36 cellular contexts compared by ENCODE assay signal in the genomic region with DNA sequence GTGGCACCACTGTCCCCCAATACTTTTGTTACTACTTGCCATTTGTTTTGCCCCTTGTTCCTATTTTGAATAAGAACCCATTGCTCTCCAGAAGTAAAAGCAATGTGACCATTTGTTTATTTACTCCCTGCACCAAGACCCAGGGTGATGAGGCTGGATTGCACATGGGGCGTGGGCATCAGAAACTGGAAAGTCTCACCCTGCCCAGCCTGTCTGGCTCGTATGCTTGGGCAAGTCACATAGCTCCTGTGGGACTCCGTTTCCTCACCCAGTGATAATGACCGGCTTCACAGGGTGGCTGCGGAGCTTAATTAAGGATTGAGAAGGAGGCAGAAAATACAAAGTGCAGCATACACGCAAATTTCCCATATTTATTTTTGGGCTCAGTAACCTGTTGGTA.
"Had no signal": no experiment of that assay in that cellular context is flagged by ENCODE, and none has a peak within 500 bp of the region (broad histone marks: within the 10 kb centered on the region; RNA-seq: fewer than 3 reads in every experiment).

No MANE protein-coding gene starts in this region.

- H3K27me3 Mint-ChIP-seq: activated CD4-positive, alpha-beta memory T cell treated with anti-CD3 and anti-CD28 coated beads, Interleukin-2, amount 10 ng/mL, durations not matched to agents 7 days and 5 days; activated T-helper 17 cell treated with anti-CD3 and anti-CD28 coated beads, Interleukin-2, amount 50 U/mL, for 72 hours; T-cell had no signal

- H3K36me3 ChIP-seq: MG63, Peyer's patch, WERI-Rb-1 had no signal

- H3K27ac ChIP-seq: Peyer's patch, RWPE1, WERI-Rb-1 had no signal

- H3K27ac Mint-ChIP-seq: activated CD4-positive, alpha-beta memory T cell treated with anti-CD3 and anti-CD28 coated beads, Interleukin-2, amount 10 ng/mL, durations not matched to agents 7 days and 5 days; activated naive CD4-positive, alpha-beta T cell treated with anti-CD3 and anti-CD28 coated beads, Interleukin-2, amount 50 U/mL, for 72 hours; activated T-cell treated with anti-CD3 and anti-CD28 coated beads, Interleukin-2, amount 50 U/mL, for 72 hours; IgD-negative memory B cell; T-cell had no signal

- ATAC-seq: activated naive CD4-positive, alpha-beta T cell treated with anti-CD3 and anti-CD28 coated beads, Interleukin-2, amount 50 U/mL, for 72 hours; activated T-cell treated with anti-CD3 and anti-CD28 coated beads, Interleukin-2, amount 50 U/mL, for 72 hours; activated T-helper 17 cell treated with anti-CD3 and anti-CD28 coated beads, Interleukin-2, amount 50 U/mL, for 72 hours; PC-3; Right ventricle myocardium inferior; SK-N-SH treated with all-trans-retinoic acid at 6 μM for 48 hours; T-cell had no signal

- H3K4me3 Mint-ChIP-seq: activated CD4-positive, alpha-beta memory T cell treated with anti-CD3 and anti-CD28 coated beads, Interleukin-2, amount 10 ng/mL, durations not matched to agents 7 days and 5 days; activated T-cell treated with anti-CD3 and anti-CD28 coated beads, Interleukin-2, amount 50 U/mL, for 72 hours; activated T-helper 17 cell treated with anti-CD3 and anti-CD28 coated beads, Interleukin-2, amount 50 U/mL, for 72 hours; brain; IgD-negative memory B cell; T-cell had no signal

- H3K36me3 Mint-ChIP-seq: activated naive CD4-positive, alpha-beta T cell treated with anti-CD3 and anti-CD28 coated beads, Interleukin-2, amount 50 U/mL, for 72 hours; brain had no signal

- H3K4me3 ChIP-seq: MG63, Peyer's patch had no signal

- H3K27me3 ChIP-seq: MG63, Peyer's patch had no signal

- DNase-seq: activated CD4-positive, alpha-beta memory T cell treated with anti-CD3 and anti-CD28 coated beads, Interleukin-2, amount 10 ng/mL, durations not matched to agents 7 days and 5 days; activated CD4-positive, alpha-beta T cell treated with anti-CD3 and anti-CD28 coated beads for 1 hour; activated CD4-positive, alpha-beta T cell treated with anti-CD3 and anti-CD28 coated beads for 48 hours; activated CD4-positive, CD25-positive, alpha-beta regulatory T cell; activated effector memory CD4-positive, alpha-beta T cell treated with anti-CD3 and anti-CD28 coated beads, Interleukin-2, amount 50 U/mL, for 16 hours; activated naive CD4-positive, alpha-beta T cell treated with Interleukin-2 at 50 U/mL for 16 hours; activated T-cell treated with anti-CD3 and anti-CD28 coated beads, Interleukin-2, amount 50 U/mL, for 1 hour; activated T-cell treated with anti-CD3 and anti-CD28 coated beads, Interleukin-2, amount 50 U/mL, for 72 hours; central memory CD4-positive, alpha-beta T cell; Kasumi-1; KBM-7; MG63; NCI-H1092; NCI-H146; NCI-H187; NCI-H2029 treated with DMSO at 0.1 percent for 48 hours; NCI-H2107; NCI-H2171; NCI-H510A; NCI-H526; NCI-H748 treated with DMSO at 0.1 percent for 48 hours; NK-92 treated with Interleukin-12 subunit alpha and Interleukin-12 subunit beta, amount 100 ng/mL, for 24 hours; PC-3; Peyer's patch; SIG-M5; T-cell; T-helper 2 cell; T-helper 9 cell had no signal

- H3K4me1 ChIP-seq: Peyer's patch had no signal

- H3K9me3 Mint-ChIP-seq: activated CD4-positive, alpha-beta memory T cell treated with anti-CD3 and anti-CD28 coated beads, Interleukin-2, amount 10 ng/mL, durations not matched to agents 7 days and 5 days; activated naive CD4-positive, alpha-beta T cell treated with anti-CD3 and anti-CD28 coated beads, Interleukin-2, amount 50 U/mL, for 72 hours; activated T-cell treated with anti-CD3 and anti-CD28 coated beads, Interleukin-2, amount 50 U/mL, for 72 hours; activated T-helper 17 cell treated with anti-CD3 and anti-CD28 coated beads, Interleukin-2, amount 50 U/mL, for 72 hours; brain; IgD-negative memory B cell; T-cell had no signal
